Comparison of ENCODE assay signal across 1 cellular context in the genomic region with DNA sequence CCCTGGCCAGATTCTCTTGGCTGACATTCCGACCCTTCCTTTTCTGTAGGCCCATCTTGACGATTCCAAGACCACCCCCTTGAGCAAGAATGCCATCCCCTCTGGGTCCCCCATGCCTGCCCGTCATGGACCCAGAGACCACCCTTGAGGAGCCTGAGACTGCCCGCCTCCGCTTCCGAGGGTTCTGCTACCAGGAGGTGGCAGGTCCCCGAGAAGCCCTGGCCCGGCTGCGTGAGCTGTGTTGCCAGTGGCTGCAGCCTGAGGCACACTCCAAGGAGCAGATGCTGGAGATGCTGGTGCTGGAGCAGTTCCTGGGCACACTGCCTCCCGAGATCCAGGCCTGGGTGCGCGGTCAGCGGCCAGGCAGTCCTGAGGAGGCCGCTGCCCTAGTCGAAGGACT.
TF ChIP-seq lines count a peak whose summit lies in the region.

No MANE protein-coding gene starts in this region.

TF ChIP-seq in endothelial cell of umbilical vein, 7 proteins besides CTCF, POLR2A, EP300 and RAD21:
- TF ChIP-seq GATA2 (IDR thresholded peaks at IDR 0.05; ENCODE audit: insufficient read depth, insufficient read length, low read depth, low read length) (no peak), EZH2 (IDR thresholded peaks at IDR 0.05; ENCODE audit: borderline replicate concordance, low read depth, low read length, severe bottlenecking) (no peak), POLR2AphosphoS5 (IDR thresholded peaks at IDR 0.05; ENCODE audit: insufficient read depth, low read depth, low read length) (no peak), FOS (IDR thresholded peaks at IDR 0.05; ENCODE audit: borderline replicate concordance, insufficient read depth, low read length) (no peak), JUN (IDR thresholded peaks at IDR 0.05; ENCODE audit: borderline replicate concordance, insufficient read depth, insufficient read length, low read depth) (no peak), MYC (IDR thresholded peaks at IDR 0.05; ENCODE audit: low read depth, low read length) (no peak)
- TF ChIP-seq, protein P1, sequence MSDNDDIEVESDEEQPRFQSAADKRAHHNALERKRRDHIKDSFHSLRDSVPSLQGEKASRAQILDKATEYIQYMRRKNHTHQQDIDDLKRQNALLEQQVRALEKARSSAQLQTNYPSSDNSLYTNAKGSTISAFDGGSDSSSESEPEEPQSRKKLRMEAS (IDR thresholded peaks at IDR 0.05; ENCODE audit: insufficient read depth, insufficient read length), result no peak
